21 cellular contexts compared by ENCODE assay signal in the genomic region with DNA sequence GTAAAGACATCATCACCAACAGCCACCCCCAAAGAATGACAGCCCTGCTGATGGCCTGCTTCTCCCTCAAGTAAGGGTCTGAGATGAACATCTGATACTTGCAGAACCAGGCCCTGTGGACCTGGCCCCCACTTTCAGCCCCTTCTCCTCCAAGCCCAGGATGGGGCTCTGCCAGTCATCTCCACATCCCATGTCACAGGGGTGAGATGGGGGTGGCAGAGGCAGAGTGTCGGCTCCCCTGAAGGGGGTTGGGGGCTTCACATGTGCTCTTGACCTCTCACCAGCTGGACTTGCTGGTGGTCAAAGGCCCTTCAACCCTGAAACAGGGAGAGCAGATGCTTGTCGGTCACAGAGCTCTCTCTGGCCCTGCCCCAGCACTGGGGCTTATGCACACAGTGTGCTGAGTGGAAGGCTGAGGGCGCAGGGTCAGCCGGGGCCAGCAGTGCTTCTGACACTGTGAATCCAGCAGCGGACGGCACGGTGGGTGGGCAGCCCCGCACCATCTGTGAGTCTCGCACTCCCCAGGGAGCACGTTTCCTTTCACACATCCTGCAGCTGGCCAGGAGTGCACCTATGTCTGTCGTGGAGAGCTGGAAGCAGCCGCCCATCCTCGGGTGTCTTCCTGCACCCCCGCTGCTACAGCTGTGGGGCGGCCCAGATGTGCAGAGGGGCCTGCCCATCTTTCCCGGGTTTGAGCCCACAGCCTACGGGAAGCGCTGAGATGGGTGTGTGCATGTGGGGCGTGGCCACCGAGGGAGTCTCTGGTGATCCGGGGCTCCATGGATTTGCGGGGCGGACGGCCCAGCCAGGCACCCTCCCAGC.
DNase-seq lines count a peak whose midpoint lies in the region; ATAC-seq and TF ChIP-seq lines count a peak whose summit lies in the region.
"Had no signal": no experiment of that assay in that cellular context is flagged by ENCODE, and none has a peak within 500 bp of the region (broad histone marks: within the 10 kb centered on the region; RNA-seq: fewer than 3 reads in every experiment).

No MANE protein-coding gene starts in this region.

- no peak overlapping the region for H3K9ac ChIP-seq in neuronal stem cell (ENCODE audit: low read depth, low read length, poor library complexity)

- no peaks in the 10 kb centered on the region for H3K9me3 ChIP-seq in heart right ventricle
- no peaks in the 10 kb centered on the region for H3K9me3 ChIP-seq in neuronal stem cell (replicated peaks in 1 of 2; ENCODE audit: control insufficient read depth in 2 of 2, insufficient read depth in 1 of 2, low read depth in 1 of 2, low read length in 2 of 2)
- H3K9me3 ChIP-seq: HAP-1, transverse colon had no signal

- no peaks in the 10 kb centered on the region for H3K36me3 Mint-ChIP-seq in activated naive CD8-positive, alpha-beta T cell treated with anti-CD3 and anti-CD28 coated beads for 36 hours
- H3K36me3 Mint-ChIP-seq in activated naive CD8-positive, alpha-beta T cell treated with anti-CD3 and anti-CD28 coated beads, Interleukin-2, amount 50 U/mL, for 24 hours (ENCODE audit: low read depth) = no peaks in the 10 kb centered on the region
- no peaks in the 10 kb centered on the region for H3K36me3 Mint-ChIP-seq in immature natural killer cell
- H3K36me3 Mint-ChIP-seq: CD4-positive, alpha-beta memory T cell had no signal

- no peaks in the 10 kb centered on the region for H3K4me1 Mint-ChIP-seq in activated naive CD8-positive, alpha-beta T cell treated with anti-CD3 and anti-CD28 coated beads for 36 hours
- H3K4me1 Mint-ChIP-seq in activated naive CD8-positive, alpha-beta T cell treated with anti-CD3 and anti-CD28 coated beads, Interleukin-2, amount 50 U/mL, for 24 hours = no peaks in the 10 kb centered on the region
- no peaks in the 10 kb centered on the region for H3K4me1 Mint-ChIP-seq in immature natural killer cell
- H3K4me1 Mint-ChIP-seq: activated CD4-positive, alpha-beta memory T cell treated with anti-CD3 and anti-CD28 coated beads, Interleukin-2, amount 10 ng/mL, durations not matched to agents 7 days and 5 days; activated T-helper 17 cell treated with anti-CD3 and anti-CD28 coated beads, Interleukin-2, amount 50 U/mL, for 72 hours; central memory CD8-positive, alpha-beta T cell had no signal

- H3K4me3 ChIP-seq in heart right ventricle (no peak overlapping the region), neuronal stem cell (ENCODE audit: low read length in 2 of 2) (peak overlapping the region in 1 of 2 donors; percentile 7)
- H3K4me3 ChIP-seq: HAP-1, skin epidermis, transverse colon had no signal

- H3K79me1 ChIP-seq in neuronal stem cell (ENCODE audit: low read depth, low read length) = no peaks in the 10 kb centered on the region

- H3K18ac ChIP-seq in neuronal stem cell (ENCODE audit: low read length) = peak overlapping the region; percentile 70

- peak overlapping the region; percentile 62 for H2BK15ac ChIP-seq in neuronal stem cell (ENCODE audit: low read length)

- peak overlapping the region; percentile 34 for H3K27ac Mint-ChIP-seq in activated naive CD8-positive, alpha-beta T cell treated with anti-CD3 and anti-CD28 coated beads for 36 hours
- H3K27ac Mint-ChIP-seq in activated naive CD8-positive, alpha-beta T cell treated with anti-CD3 and anti-CD28 coated beads, Interleukin-2, amount 50 U/mL, for 24 hours = no peak overlapping the region
- H3K27ac Mint-ChIP-seq in immature natural killer cell = no peak overlapping the region
- H3K27ac Mint-ChIP-seq: activated CD4-positive, alpha-beta memory T cell treated with anti-CD3 and anti-CD28 coated beads, Interleukin-2, amount 10 ng/mL, durations not matched to agents 7 days and 5 days; activated T-helper 17 cell treated with anti-CD3 and anti-CD28 coated beads, Interleukin-2, amount 50 U/mL, for 72 hours; T-helper 1 cell treated with Interleukin-12 subunit alpha and Interleukin-12 subunit beta and Interleukin-4 antibody, amounts not matched to agents 30 μg/mL and 1 μg/mL, for 36 hours had no signal

- H3K4me1 ChIP-seq in heart right ventricle = peaks cover 14 to 41% (median 34%) of the 10 kb centered on the region in 9 donors
- H3K4me1 ChIP-seq in neuronal stem cell (ENCODE audit: control insufficient read depth in 2 of 2, insufficient read depth in 1 of 2, low read depth in 1 of 2, low read length in 2 of 2) = peaks cover 0 to 5% of the 10 kb centered on the region in 2 donors
- H3K4me1 ChIP-seq: HAP-1, transverse colon had no signal

- no peaks in the 10 kb centered on the region for H3K9me3 Mint-ChIP-seq in activated naive CD8-positive, alpha-beta T cell treated with anti-CD3 and anti-CD28 coated beads for 36 hours
- no peaks in the 10 kb centered on the region for H3K9me3 Mint-ChIP-seq in activated naive CD8-positive, alpha-beta T cell treated with anti-CD3 and anti-CD28 coated beads, Interleukin-2, amount 50 U/mL, for 24 hours
- peaks cover 0 to 2% (median 0%) of the 10 kb centered on the region in 6 donors for H3K9me3 Mint-ChIP-seq in immature natural killer cell
- H3K9me3 Mint-ChIP-seq: activated CD4-positive, alpha-beta memory T cell treated with anti-CD3 and anti-CD28 coated beads, Interleukin-2, amount 10 ng/mL, durations not matched to agents 7 days and 5 days; activated T-helper 17 cell treated with anti-CD3 and anti-CD28 coated beads, Interleukin-2, amount 50 U/mL, for 72 hours; central memory CD8-positive, alpha-beta T cell; T-helper 1 cell treated with Interleukin-12 subunit alpha and Interleukin-12 subunit beta and Interleukin-4 antibody, amounts not matched to agents 30 μg/mL and 1 μg/mL, for 36 hours had no signal

- H2BK5ac ChIP-seq in neuronal stem cell (ENCODE audit: low read length) = no peak overlapping the region

- H2AFZ ChIP-seq in neuronal stem cell (ENCODE audit: low read length) = no peak overlapping the region

- H3K27me3 ChIP-seq in heart right ventricle (no peaks in the 10 kb centered on the region), neuronal stem cell (ENCODE audit: control insufficient read depth in 3 of 3, insufficient read depth in 3 of 3, low read depth in 1 of 3, low read length in 3 of 3) (peaks cover 0 to 17% (median 0%) of the 10 kb centered on the region in 3 experiments)
- H3K27me3 ChIP-seq: transverse colon had no signal

- H3K4me3 Mint-ChIP-seq in activated naive CD8-positive, alpha-beta T cell treated with anti-CD3 and anti-CD28 coated beads for 36 hours = no peak overlapping the region
- H3K4me3 Mint-ChIP-seq in activated naive CD8-positive, alpha-beta T cell treated with anti-CD3 and anti-CD28 coated beads, Interleukin-2, amount 50 U/mL, for 24 hours = no peak overlapping the region
- no peak overlapping the region for H3K4me3 Mint-ChIP-seq in immature natural killer cell
- H3K4me3 Mint-ChIP-seq: activated CD4-positive, alpha-beta memory T cell treated with anti-CD3 and anti-CD28 coated beads, Interleukin-2, amount 10 ng/mL, durations not matched to agents 7 days and 5 days; activated T-helper 17 cell treated with anti-CD3 and anti-CD28 coated beads, Interleukin-2, amount 50 U/mL, for 72 hours; CD4-positive, alpha-beta memory T cell; central memory CD8-positive, alpha-beta T cell; T-helper 1 cell treated with Interleukin-12 subunit alpha and Interleukin-12 subunit beta and Interleukin-4 antibody, amounts not matched to agents 30 μg/mL and 1 μg/mL, for 36 hours had no signal

- no peak for DNase-seq in activated naive CD8-positive, alpha-beta T cell treated with anti-CD3 and anti-CD28 coated beads for 36 hours
- no peak for DNase-seq in activated naive CD8-positive, alpha-beta T cell treated with anti-CD3 and anti-CD28 coated beads, Interleukin-2, amount 50 U/mL, for 24 hours
- DNase-seq in heart right ventricle (peak in 1 of 2 donors; percentile 77), neuronal stem cell (ENCODE audit: low spot score) (no peak), immature natural killer cell (no peak), 8988T (no peak), GF-D8 (lab: John Stamatoyannopoulos, UW) (no peak)
- no peak for DNase-seq in activated naive CD4-positive, alpha-beta T cell treated with anti-CD3 and anti-CD28 coated beads, Interleukin-2, amount 50 U/mL, for 16 hours
- DNase-seq: activated CD4-positive, alpha-beta memory T cell treated with anti-CD3 and anti-CD28 coated beads, Interleukin-2, amount 10 ng/mL, durations not matched to agents 7 days and 5 days; amniotic stem cell; CD4-positive, alpha-beta memory T cell; effector CD8-positive, alpha-beta T cell; NCI-H1694; NCI-H446; SIG-M5; transverse colon had no signal

- H3K36me3 ChIP-seq in heart right ventricle (peaks cover 0 to 2% (median 0%) of the 10 kb centered on the region in 9 donors), neuronal stem cell (replicated peaks in 1 of 2; ENCODE audit: control insufficient read depth in 2 of 2, insufficient read depth in 2 of 2, low read length in 2 of 2) (no peaks in the 10 kb centered on the region)
- H3K36me3 ChIP-seq: HAP-1, transverse colon had no signal

- no peaks in the 10 kb centered on the region for H3K27me3 Mint-ChIP-seq in activated naive CD8-positive, alpha-beta T cell treated with anti-CD3 and anti-CD28 coated beads for 36 hours
- peaks cover 3% of the 10 kb centered on the region for H3K27me3 Mint-ChIP-seq in activated naive CD8-positive, alpha-beta T cell treated with anti-CD3 and anti-CD28 coated beads, Interleukin-2, amount 50 U/mL, for 24 hours
- H3K27me3 Mint-ChIP-seq in immature natural killer cell (ENCODE audit: low read depth in 3 of 3) = peaks cover 2 to 5% (median 4%) of the 10 kb centered on the region in 3 donors
- H3K27me3 Mint-ChIP-seq: activated CD4-positive, alpha-beta memory T cell treated with anti-CD3 and anti-CD28 coated beads, Interleukin-2, amount 10 ng/mL, durations not matched to agents 7 days and 5 days; CD4-positive, alpha-beta memory T cell had no signal

- H2BK120ac ChIP-seq in neuronal stem cell (ENCODE audit: low read depth, low read length) = no peak overlapping the region

- no peak overlapping the region for H2BK12ac ChIP-seq in neuronal stem cell (ENCODE audit: low read length)

- H3K23ac ChIP-seq in neuronal stem cell (ENCODE audit: low read depth, low read length, poor library complexity) = peak overlapping the region; percentile 6

- peak overlapping the region; percentile 63 for H3K14ac ChIP-seq in neuronal stem cell (ENCODE audit: low read length)

- no peak for TF ChIP-seq CTCF in heart right ventricle (IDR thresholded peaks at IDR 0.05)

- H3K4ac ChIP-seq in neuronal stem cell (ENCODE audit: low read length) = no peak overlapping the region

- peak overlapping the region; percentile 73 for H2AK5ac ChIP-seq in neuronal stem cell (ENCODE audit: low read depth, low read length)

- WGBS in heart right ventricle, 2 donors = 46 to 54% methylated on average over 24 of the region's 24 CpGs
- WGBS in neuronal stem cell (ENCODE audit: extremely low coverage in 2 of 2, insufficient read length in 2 of 2, insufficient replicate concordance in 1 of 2), 2 donors = no CpG with 5 or more reads among the region's 24 CpGs

- intact Hi-C loops in heart right ventricle (cut with DNase I) = no loop called here

- H3K4me2 ChIP-seq in neuronal stem cell (ENCODE audit: insufficient read depth, low read length, poor library complexity, severe bottlenecking) = no peak overlapping the region

- ATAC-seq in activated naive CD8-positive, alpha-beta T cell treated with anti-CD3 and anti-CD28 coated beads, Interleukin-2, amount 50 U/mL, for 24 hours = no peak
- peak; percentile 30 to 76 (median 56) for ATAC-seq in heart right ventricle

- peak overlapping the region; percentile 50 for H4K8ac ChIP-seq in neuronal stem cell (ENCODE audit: low read depth, low read length)

- H3K27ac ChIP-seq in heart right ventricle = peak overlapping the region; percentile 41 to 90 (median 84)
- no peak overlapping the region for H3K27ac ChIP-seq in neuronal stem cell (replicated peaks; ENCODE audit: low read length)
- H3K27ac ChIP-seq: transverse colon had no signal

- H4K91ac ChIP-seq in neuronal stem cell (ENCODE audit: low read depth, low read length, poor library complexity) = no peak overlapping the region
